Comparison of ENCODE assay signal across 17 cellular contexts in genomic region chr15:81010086-81010485, GRCh38. TPM values are rescaled to one million over a fixed set of nuclear protein-coding genes. Genes with fewer than 3 reads are reported as not detected.
DNase-seq lines count a peak whose midpoint lies in the region; ATAC-seq and TF ChIP-seq lines count a peak whose summit lies in the region.
"Had no signal": no experiment of that assay in that cellular context is flagged by ENCODE, and none has a peak within 500 bp of the region (broad histone marks: within the 10 kb centered on the region; RNA-seq: fewer than 3 reads in every experiment).

No MANE protein-coding gene starts in this region.

- H3K4me1 ChIP-seq in OCI-LY3 (ENCODE audit: low read length) = peaks cover 33% of the 10 kb centered on the region

- H4K20me1 ChIP-seq in OCI-LY3 (ENCODE audit: insufficient read depth, low read length) (0 out of 2 replicates have a peak, but pooled peaks cover 4% of the 10 kb centered on the region), neural cell (ENCODE audit: insufficient read depth) (no peaks in the 10 kb centered on the region)

- H2AFZ ChIP-seq in OCI-LY3 (ENCODE audit: low read depth, low read length) (no peak overlapping the region), neural cell (ENCODE audit: low read depth, low read length) (no peak overlapping the region)

- no peaks in the 10 kb centered on the region for H3F3A ChIP-seq in neural cell (ENCODE audit: insufficient read depth, low read length, poor library complexity, severe bottlenecking)

- TF ChIP-seq EP300 in neural cell (conservative IDR thresholded peaks at IDR 0.05; ENCODE audit: poor library complexity, severe bottlenecking) = peak; percentile 18

- H3K4me2 ChIP-seq in OCI-LY3 (ENCODE audit: low read length) (peak overlapping the region; percentile 36), neural cell (ENCODE audit: low read length) (no peak overlapping the region)

- H3K9me3 ChIP-seq in CD4-positive, alpha-beta T cell (ENCODE audit: control insufficient read depth, low read length) = no peaks in the 10 kb centered on the region
- H3K9me3 ChIP-seq in OCI-LY3 (ENCODE audit: insufficient read depth, low read length) (no peaks in the 10 kb centered on the region), neural cell (ENCODE audit: low read length) (no peaks in the 10 kb centered on the region)
- H3K9me3 ChIP-seq: BLaER1 treated with 17β-estradiol and CSF1 and Interleukin-3, amounts not matched to agents 10 nM and 100 nM had no signal

- H3K27me3 ChIP-seq in CD4-positive, alpha-beta T cell (ENCODE audit: control insufficient read depth, insufficient read depth, low read length) = no peaks in the 10 kb centered on the region
- H3K27me3 ChIP-seq in OCI-LY3 (ENCODE audit: low read depth, low read length) (no peaks in the 10 kb centered on the region), neural cell (ENCODE audit: insufficient read depth, low read depth, low read length) (no peaks in the 10 kb centered on the region)
- H3K27me3 ChIP-seq: BLaER1 treated with 17β-estradiol and CSF1 and Interleukin-3, amounts not matched to agents 10 nM and 100 nM had no signal

- POLR2A ChIA-PET in CD4-positive, alpha-beta T cell (lab: Charles Lee) = interaction anchor here (1.5 kb wide), 1 partner anchor 9 kb away, joined by 6 read pairs; the partner anchor contains the start of gene TLNRD1

- TF ChIP-seq RAD21 in neural cell (conservative IDR thresholded peaks at IDR 0.05) = no peak

- H3K27ac Mint-ChIP-seq in CD4-positive, alpha-beta T cell = peak overlapping the region; percentile 71

- H3K27ac ChIP-seq in CD4-positive, alpha-beta T cell (ENCODE audit: low read depth, low read length) = no peak overlapping the region
- H3K27ac ChIP-seq in OCI-LY3 (ENCODE audit: low read length) (no peak overlapping the region), neural cell (ENCODE audit: low read length) (no peak overlapping the region)
- H3K27ac ChIP-seq: BLaER1 treated with 17β-estradiol and CSF1 and Interleukin-3, amounts not matched to agents 10 nM and 100 nM; HL-60 had no signal

- no peak for ATAC-seq in CD4-positive, alpha-beta T cell (ENCODE audit: poor library complexity)
- ATAC-seq in GM18907 (IDR thresholded peaks at IDR 0.05; ENCODE audit: unreplicated experiment) = no peak

- peaks cover 62% of the 10 kb centered on the region for H3K4me1 Mint-ChIP-seq in CD4-positive, alpha-beta T cell (ENCODE audit: low read depth)

- CTCF ChIA-PET in CD4-positive, alpha-beta T cell (lab: Charles Lee) = no interaction called here

- H3K36me3 ChIP-seq in OCI-LY3 (replicated peaks; ENCODE audit: low read depth, low read length) (peaks cover 2% of the 10 kb centered on the region), neural cell (ENCODE audit: insufficient read depth, low read length) (no peaks in the 10 kb centered on the region)

- no peak for DNase-seq in CD4-positive, alpha-beta T cell
- DNase-seq in cerebellum (ENCODE audit: low spot score) = peak; percentile 66
- DNase-seq in NCI-H1694 (lab: John Stamatoyannopoulos, UW) = no peak
- DNase-seq in NCI-H146 treated with DMSO at 0.1 percent for 48 hours (lab: John Stamatoyannopoulos, UW; ENCODE audit: unreplicated experiment) = no peak
- DNase-seq: 8988T; CD4-positive, CD25-positive, alpha-beta regulatory T cell; COR-L47; DMS153; DMS79 treated with DMSO at 0.1 percent for 48 hours; EL; GDM1; HCEC 1CT had no signal

- H3K36me3 Mint-ChIP-seq in CD4-positive, alpha-beta T cell (ENCODE audit: low read depth) = peaks cover 11% of the 10 kb centered on the region

- TF ChIP-seq CTCF in CD4-positive, alpha-beta T cell (IDR thresholded peaks at IDR 0.05) = no peak
- TF ChIP-seq CTCF in OCI-LY3 (IDR thresholded peaks at IDR 0.05; ENCODE audit: low read depth, low read length) = no peak
- no peak for TF ChIP-seq CTCF in neural cell (IDR thresholded peaks at IDR 0.05; ENCODE audit: poor library complexity, severe bottlenecking)

- H3K79me2 ChIP-seq in OCI-LY3 (ENCODE audit: low read length) (peaks cover 31% of the 10 kb centered on the region), neural cell (replicated peaks; ENCODE audit: insufficient read depth, low read length) (peaks cover 4% of the 10 kb centered on the region)

- no peaks in the 10 kb centered on the region for H3K27me3 Mint-ChIP-seq in CD4-positive, alpha-beta T cell
- H3K27me3 Mint-ChIP-seq: CD4-positive, CD25-positive, alpha-beta regulatory T cell had no signal

- H3K9me2 ChIP-seq in neural cell (ENCODE audit: insufficient read depth, low read length) = no peaks in the 10 kb centered on the region

- no peak overlapping the region for H3K9ac ChIP-seq in OCI-LY3 (ENCODE audit: low read length)
- no peak overlapping the region for H3K9ac ChIP-seq in neural cell (ENCODE audit: low read length)
- H3K9ac ChIP-seq: BLaER1 treated with 17β-estradiol and CSF1 and Interleukin-3, amounts not matched to agents 10 nM and 100 nM had no signal

- H3K4me3 ChIP-seq in OCI-LY3 (ENCODE audit: low read length) = no peak overlapping the region
- no peak overlapping the region for H3K4me3 ChIP-seq in neural cell (ENCODE audit: low read length)
- H3K4me3 ChIP-seq: BLaER1 treated with 17β-estradiol and CSF1 and Interleukin-3, amounts not matched to agents 10 nM and 100 nM had no signal

- no peaks in the 10 kb centered on the region for H3K9me3 Mint-ChIP-seq in CD4-positive, alpha-beta T cell
- H3K9me3 Mint-ChIP-seq: CD4-positive, CD25-positive, alpha-beta regulatory T cell had no signal

- no peak overlapping the region for H3K4me3 Mint-ChIP-seq in CD4-positive, alpha-beta T cell
- H3K4me3 Mint-ChIP-seq: CD4-positive, CD25-positive, alpha-beta regulatory T cell had no signal

- intact Hi-C loops in CD4-positive, alpha-beta T cell (cut with DNase I, micrococcal nuclease) = no loop called here

TF ChIP-seq in neural cell, 6 proteins besides CTCF, POLR2A, EP300 and RAD21:
- TF ChIP-seq MXI1 (conservative IDR thresholded peaks at IDR 0.05; ENCODE audit: poor library complexity, severe bottlenecking) (no peak), EZH2 (IDR thresholded peaks at IDR 0.05; ENCODE audit: borderline replicate concordance, insufficient read depth, low read length, poor library complexity, severe bottlenecking) (no peak), TAF1 (IDR thresholded peaks at IDR 0.05; ENCODE audit: low read depth) (no peak), SMC3 (conservative IDR thresholded peaks at IDR 0.05; ENCODE audit: poor library complexity) (no peak), POLR2AphosphoS5 (IDR thresholded peaks at IDR 0.05) (no peak)
- TF ChIP-seq, protein P1, sequence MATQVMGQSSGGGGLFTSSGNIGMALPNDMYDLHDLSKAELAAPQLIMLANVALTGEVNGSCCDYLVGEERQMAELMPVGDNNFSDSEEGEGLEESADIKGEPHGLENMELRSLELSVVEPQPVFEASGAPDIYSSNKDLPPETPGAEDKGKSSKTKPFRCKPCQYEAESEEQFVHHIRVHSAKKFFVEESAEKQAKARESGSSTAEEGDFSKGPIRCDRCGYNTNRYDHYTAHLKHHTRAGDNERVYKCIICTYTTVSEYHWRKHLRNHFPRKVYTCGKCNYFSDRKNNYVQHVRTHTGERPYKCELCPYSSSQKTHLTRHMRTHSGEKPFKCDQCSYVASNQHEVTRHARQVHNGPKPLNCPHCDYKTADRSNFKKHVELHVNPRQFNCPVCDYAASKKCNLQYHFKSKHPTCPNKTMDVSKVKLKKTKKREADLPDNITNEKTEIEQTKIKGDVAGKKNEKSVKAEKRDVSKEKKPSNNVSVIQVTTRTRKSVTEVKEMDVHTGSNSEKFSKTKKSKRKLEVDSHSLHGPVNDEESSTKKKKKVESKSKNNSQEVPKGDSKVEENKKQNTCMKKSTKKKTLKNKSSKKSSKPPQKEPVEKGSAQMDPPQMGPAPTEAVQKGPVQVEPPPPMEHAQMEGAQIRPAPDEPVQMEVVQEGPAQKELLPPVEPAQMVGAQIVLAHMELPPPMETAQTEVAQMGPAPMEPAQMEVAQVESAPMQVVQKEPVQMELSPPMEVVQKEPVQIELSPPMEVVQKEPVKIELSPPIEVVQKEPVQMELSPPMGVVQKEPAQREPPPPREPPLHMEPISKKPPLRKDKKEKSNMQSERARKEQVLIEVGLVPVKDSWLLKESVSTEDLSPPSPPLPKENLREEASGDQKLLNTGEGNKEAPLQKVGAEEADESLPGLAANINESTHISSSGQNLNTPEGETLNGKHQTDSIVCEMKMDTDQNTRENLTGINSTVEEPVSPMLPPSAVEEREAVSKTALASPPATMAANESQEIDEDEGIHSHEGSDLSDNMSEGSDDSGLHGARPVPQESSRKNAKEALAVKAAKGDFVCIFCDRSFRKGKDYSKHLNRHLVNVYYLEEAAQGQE (IDR thresholded peaks at IDR 0.05; ENCODE audit: borderline replicate concordance) = no peak
TF ChIP-seq in neural cell: peak in this region for 0.

RNA-seq across cellular contexts. Expression of gene TLNRD1, which starts 9.4 kb away (rescaled TPM):
- total RNA-seq in CD4-positive, alpha-beta T cell = 10 to 100 TPM; 10.5 to 12.3 TPM
- total RNA-seq in cerebellum = 8.3 TPM
- 8.2 and 8.8 TPM in 2 replicates for polyA plus RNA-seq in neural cell
- polyA minus RNA-seq in neural cell = 17.9 and 18.0 TPM in 2 replicates

RNA-seq across cellular contexts. Expression of gene MESD, which starts 20.5 kb away (rescaled TPM):
- 10 to 100 TPM in 1 of 2 experiments, 1 to 10 TPM in 1; 8.4 to 10.2 TPM for total RNA-seq in CD4-positive, alpha-beta T cell
- total RNA-seq in cerebellum = 22.1 TPM
- 14.9 and 16.3 TPM in 2 replicates for polyA plus RNA-seq in neural cell
- 20.0 and 24.5 TPM in 2 replicates for polyA minus RNA-seq in neural cell
